24 cellular contexts compared by ENCODE assay signal in the genomic region with DNA sequence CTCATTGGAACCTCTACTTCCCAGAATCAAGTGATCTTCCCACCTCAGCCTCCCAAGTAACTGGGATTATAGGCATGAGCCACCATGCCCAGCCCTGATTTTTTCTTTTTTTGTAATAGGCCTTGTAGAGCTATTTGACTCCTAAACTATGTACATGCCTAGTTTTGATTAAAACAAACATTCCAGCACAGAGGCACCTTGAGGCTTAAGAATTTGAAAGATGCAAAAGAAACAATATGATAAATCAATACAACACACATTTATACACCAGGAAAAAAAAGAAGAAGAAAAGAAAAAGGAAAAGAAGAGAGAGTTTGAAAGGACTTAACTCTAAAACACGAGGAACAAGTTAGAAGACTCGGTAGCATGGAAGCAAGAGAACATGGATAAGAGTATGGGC. TPM values are rescaled to one million over a fixed set of nuclear protein-coding genes. Genes with fewer than 3 reads are reported as not detected.
A peak's percentile ranks its signal among the peaks of the same experiment; 100 is the strongest.
DNase-seq lines count a peak whose midpoint lies in the region; ATAC-seq, FAIRE-seq and TF ChIP-seq lines count a peak whose summit lies in the region.
"Had no signal": no experiment of that assay in that cellular context is flagged by ENCODE, and none has a peak within 500 bp of the region (broad histone marks: within the 10 kb centered on the region; RNA-seq: fewer than 3 reads in every experiment).

No MANE protein-coding gene starts in this region.

- peak; percentile 5 for FAIRE-seq in astrocyte (lab: Jason Lieb, UNC)
- no peak for FAIRE-seq in endothelial cell of umbilical vein (lab: Jason Lieb, UNC)
- FAIRE-seq: A549, GM12891, GM18507, H54 had no signal

- POLR2A ChIA-PET in HCT116 (lab: Charles Lee) (interaction anchor here (1.2 kb wide), 1 partner anchor 12 kb away, joined by 3 read pairs; no protein-coding TSS in a partner anchor), endothelial cell of umbilical vein (lab: Charles Lee) (no interaction called here)

- ATAC-seq in HCT116 (no peak), GM21717 (IDR thresholded peaks at IDR 0.05; ENCODE audit: unreplicated experiment) (no peak)
- ATAC-seq in stimulated activated effector memory CD8-positive, alpha-beta T cell treated with anti-CD3 and anti-CD28 coated beads, Interleukin-12 subunit alpha, Interleukin-12 subunit beta, amount 100 ng/mL, for 72 hours = no peak
- ATAC-seq: A549 had no signal

- dilution Hi-C loops in endothelial cell of umbilical vein (cut with MboI; ENCODE audit: extremely low pct_ligation_motif_present, low sequenced_read_pairs) = no loop called here

- no peaks in the 10 kb centered on the region for H3K27me3 Mint-ChIP-seq in astrocyte (ENCODE audit: low read depth, unreplicated experiment)

- H3K27me3 ChIP-seq in HCT116 (ENCODE audit: insufficient read depth, low read length) (no peaks in the 10 kb centered on the region), astrocyte (ENCODE audit: insufficient read depth, low read length) (no peaks in the 10 kb centered on the region), endothelial cell of umbilical vein (ENCODE audit: control insufficient read depth in 2 of 2, insufficient read depth in 2 of 2, low read length in 2 of 2) (no peaks in the 10 kb centered on the region)

- no peak for TF ChIP-seq CTCF in HCT116 (IDR thresholded peaks at IDR 0.05 in 2 of 3, conservative IDR thresholded peaks at IDR 0.05 in 1 of 3; ENCODE audit: borderline replicate concordance in 1 of 3, insufficient read depth in 1 of 3, low read depth in 2 of 3, low read length in 2 of 3)
- no peak for TF ChIP-seq CTCF in astrocyte (IDR thresholded peaks at IDR 0.05; ENCODE audit: insufficient read depth, low read depth, low read length)
- no peak for TF ChIP-seq CTCF in endothelial cell of umbilical vein (IDR thresholded peaks at IDR 0.05; ENCODE audit: extremely low read depth in 1 of 2, insufficient read depth in 1 of 2, low read depth in 1 of 2, low read length in 2 of 2)

- H3K36me3 ChIP-seq in HCT116 (ENCODE audit: control insufficient read depth in 1 of 2, insufficient read depth in 2 of 2, low read length in 2 of 2) (no peaks in the 10 kb centered on the region), astrocyte (ENCODE audit: insufficient read depth, low read length) (no peaks in the 10 kb centered on the region), endothelial cell of umbilical vein (ENCODE audit: control insufficient read depth in 2 of 2, extremely low read depth in 1 of 2, insufficient read depth in 2 of 2, low read length in 2 of 2) (no peaks in the 10 kb centered on the region)

- no peak for TF ChIP-seq POLR2A in HCT116 (IDR thresholded peaks at IDR 0.05; ENCODE audit: borderline replicate concordance, extremely low read depth, insufficient read depth, insufficient read length)
- no peak for TF ChIP-seq POLR2A in endothelial cell of umbilical vein (IDR thresholded peaks at IDR 0.05; ENCODE audit: low read depth, low read length)

- H3K4me3 ChIP-seq in HCT116 (replicated peaks in 1 of 2; ENCODE audit: low read depth in 1 of 2, low read length in 2 of 2) (no peak overlapping the region), astrocyte (ENCODE audit: insufficient read depth, low read depth, low read length) (no peak overlapping the region), endothelial cell of umbilical vein (replicated peaks in 1 of 3; ENCODE audit: insufficient read depth in 1 of 3, low read depth in 1 of 3, low read length in 3 of 3) (no peak overlapping the region)
- H3K4me3 ChIP-seq: A549, GM23248 had no signal

- H3K4me1 ChIP-seq in HCT116 (ENCODE audit: control insufficient read depth in 1 of 2, insufficient read depth in 2 of 2, low read length in 2 of 2) = peaks cover 11 to 35% of the 10 kb centered on the region in 2 experiments
- H3K4me1 ChIP-seq in astrocyte (ENCODE audit: insufficient read depth, low read length) = peaks cover 12% of the 10 kb centered on the region
- H3K4me1 ChIP-seq in endothelial cell of umbilical vein (ENCODE audit: control insufficient read depth, extremely low read depth, insufficient read depth, low read length) = peaks cover 15% of the 10 kb centered on the region

- no peaks in the 10 kb centered on the region for H3K9me3 ChIP-seq in HCT116 (ENCODE audit: control insufficient read depth in 1 of 2, insufficient read depth in 1 of 2, low read depth in 1 of 2, low read length in 2 of 2)
- H3K9me3 ChIP-seq in astrocyte (ENCODE audit: insufficient read depth, low read depth, low read length) = no peaks in the 10 kb centered on the region
- no peaks in the 10 kb centered on the region for H3K9me3 ChIP-seq in endothelial cell of umbilical vein (replicated peaks; ENCODE audit: control insufficient read depth, insufficient read depth, low read length)
- H3K9me3 ChIP-seq: A549 had no signal

- BruUV-seq in HCT116 (replicated peaks; lab: Mats Ljungman, UMichigan) (no TSS peak), endothelial cell of umbilical vein (replicated peaks; lab: Mats Ljungman, UMichigan) (no TSS peak)

- intact Hi-C loops in HCT116 (cut with micrococcal nuclease) (no loop called here), endothelial cell of umbilical vein (cut with micrococcal nuclease) (no loop called here)

- peak overlapping the region; percentile 41 for H2AFZ ChIP-seq in HCT116 (ENCODE audit: low read depth, low read length, poor library complexity, severe bottlenecking)
- H2AFZ ChIP-seq in astrocyte (ENCODE audit: low read depth, low read length) = no peak overlapping the region
- no peak overlapping the region for H2AFZ ChIP-seq in endothelial cell of umbilical vein (ENCODE audit: low read depth, low read length)
- H2AFZ ChIP-seq: GM23248 had no signal

- H3K9me3 Mint-ChIP-seq in astrocyte (ENCODE audit: unreplicated experiment) = no peaks in the 10 kb centered on the region
- H3K9me3 Mint-ChIP-seq in stimulated activated effector memory CD8-positive, alpha-beta T cell treated with anti-CD3 and anti-CD28 coated beads, Interleukin-12 subunit alpha, Interleukin-12 subunit beta, amount 100 ng/mL, for 72 hours = no peaks in the 10 kb centered on the region
- H3K9me3 Mint-ChIP-seq: CD4-positive, alpha-beta memory T cell had no signal

- CTCF ChIA-PET in HCT116 (lab: Charles Lee) = no interaction called here
- CTCF ChIA-PET in endothelial cell of umbilical vein (lab: Charles Lee) = interaction anchor here (1.8 to 2.4 kb wide), 2 partner anchors 10 to 125 kb away, joined by 6 to 15 read pairs; no protein-coding TSS in a partner anchor

- H3K9me2 ChIP-seq in HCT116 (ENCODE audit: insufficient read depth) = no peaks in the 10 kb centered on the region

- no peaks in the 10 kb centered on the region for H3K36me3 Mint-ChIP-seq in astrocyte (ENCODE audit: low read depth, unreplicated experiment)
- no peaks in the 10 kb centered on the region for H3K36me3 Mint-ChIP-seq in stimulated activated effector memory CD8-positive, alpha-beta T cell treated with anti-CD3 and anti-CD28 coated beads, Interleukin-12 subunit alpha, Interleukin-12 subunit beta, amount 100 ng/mL, for 72 hours
- H3K36me3 Mint-ChIP-seq: CD4-positive, alpha-beta memory T cell had no signal

- H3K9me1 ChIP-seq in endothelial cell of umbilical vein (replicated peaks; ENCODE audit: control insufficient read depth, extremely low read depth, insufficient read depth, low read length) = no peaks in the 10 kb centered on the region

- 0 out of 2 replicates have a peak overlapping the region, but pooled peaks have one; percentile 70 for H3K4me2 ChIP-seq in HCT116 (ENCODE audit: low read length)
- H3K4me2 ChIP-seq in astrocyte (ENCODE audit: low read length) = no peak overlapping the region
- no peak overlapping the region for H3K4me2 ChIP-seq in endothelial cell of umbilical vein (ENCODE audit: insufficient read depth, low read length)
- H3K4me2 ChIP-seq: A549 had no signal

- H3K79me2 ChIP-seq in HCT116 (ENCODE audit: insufficient read depth, low read length) = no peaks in the 10 kb centered on the region
- H3K79me2 ChIP-seq in astrocyte (ENCODE audit: insufficient read depth, low read length) = no peaks in the 10 kb centered on the region
- no peaks in the 10 kb centered on the region for H3K79me2 ChIP-seq in endothelial cell of umbilical vein (ENCODE audit: control insufficient read depth, insufficient read depth, low read length)

- H3K9ac ChIP-seq in HCT116 (ENCODE audit: low read length) (no peak overlapping the region), astrocyte (ENCODE audit: low read length) (no peak overlapping the region), endothelial cell of umbilical vein (replicated peaks; ENCODE audit: extremely low read depth, insufficient read depth, low read length) (no peak overlapping the region)
- H3K9ac ChIP-seq: GM23248 had no signal

- RAD21 ChIA-PET in HCT116 (lab: Charles Lee; ENCODE audit: low non-redundant PET in 1 of 2, low total read pairs in 2 of 2, uncharacterized antibody in 2 of 2, unreplicated experiment in 2 of 2) = no interaction called here

- H4K20me1 ChIP-seq in HCT116 (ENCODE audit: insufficient read depth) (no peaks in the 10 kb centered on the region), astrocyte (ENCODE audit: insufficient read depth, low read length) (no peaks in the 10 kb centered on the region), endothelial cell of umbilical vein (replicated peaks; ENCODE audit: control insufficient read depth, extremely low read depth, insufficient read depth, low read length) (no peaks in the 10 kb centered on the region)

- H3K4me3 Mint-ChIP-seq in astrocyte (ENCODE audit: unreplicated experiment) = no peak overlapping the region
- H3K4me3 Mint-ChIP-seq in stimulated activated effector memory CD8-positive, alpha-beta T cell treated with anti-CD3 and anti-CD28 coated beads, Interleukin-12 subunit alpha, Interleukin-12 subunit beta, amount 100 ng/mL, for 72 hours = no peak overlapping the region
- H3K4me3 Mint-ChIP-seq: CD4-positive, alpha-beta memory T cell had no signal

- DNase-seq in HCT116 (ENCODE audit: low read depth, low spot score) (no peak), astrocyte (ENCODE audit: low read depth) (no peak), endothelial cell of umbilical vein (ENCODE audit: low read depth, low spot score) (no peak), NCI-H82 treated with DMSO at 0.1 percent for 48 hours (lab: John Stamatoyannopoulos, UW; ENCODE audit: unreplicated experiment) (no peak)
- DNase-seq in stimulated activated effector memory CD8-positive, alpha-beta T cell treated with anti-CD3 and anti-CD28 coated beads, Interleukin-12 subunit alpha, Interleukin-12 subunit beta, amount 100 ng/mL, for 72 hours (ENCODE audit: low spot score in 2 of 2) = no peak
- no peak for DNase-seq in central memory CD4-positive, alpha-beta T cell
- DNase-seq: 8988T; ACHN; AML-193; C1 segment of cervical spinal cord; Calu3; CD4-positive, alpha-beta memory T cell; COR-L47; DMS53; DMS79 treated with DMSO at 0.1 percent for 48 hours; GF-D8; GM23248; HCEC 1CT had no signal

- H3K4me1 Mint-ChIP-seq in astrocyte (ENCODE audit: low read depth, unreplicated experiment) = peaks cover 9% of the 10 kb centered on the region
- H3K4me1 Mint-ChIP-seq in stimulated activated effector memory CD8-positive, alpha-beta T cell treated with anti-CD3 and anti-CD28 coated beads, Interleukin-12 subunit alpha, Interleukin-12 subunit beta, amount 100 ng/mL, for 72 hours = no peaks in the 10 kb centered on the region
- H3K4me1 Mint-ChIP-seq: CD4-positive, alpha-beta memory T cell had no signal

- TF ChIP-seq RAD21 in HCT116 (IDR thresholded peaks at IDR 0.05; ENCODE audit: low read depth) = no peak

- H3K27ac Mint-ChIP-seq in astrocyte (ENCODE audit: unreplicated experiment) = no peak overlapping the region
- H3K27ac Mint-ChIP-seq in stimulated activated effector memory CD8-positive, alpha-beta T cell treated with anti-CD3 and anti-CD28 coated beads, Interleukin-12 subunit alpha, Interleukin-12 subunit beta, amount 100 ng/mL, for 72 hours = no peak overlapping the region
- H3K27ac Mint-ChIP-seq: CD4-positive, alpha-beta memory T cell had no signal

- H3K27ac ChIP-seq in HCT116 (ENCODE audit: low read depth, low read length) = no peak overlapping the region
- H3K27ac ChIP-seq in astrocyte (ENCODE audit: low read depth, low read length) = peak overlapping the region; percentile 49
- H3K27ac ChIP-seq in endothelial cell of umbilical vein (ENCODE audit: insufficient read depth, low read depth, low read length) = peak overlapping the region; percentile 77
- H3K27ac ChIP-seq: GM23248 had no signal

RNA-seq across cellular contexts. Expression of a gene that starts 13.9 kb away (rescaled TPM):
- 27.2 TPM for total RNA-seq in HCT116 (2021; ENCODE audit: unreplicated experiment)
- polyA plus RNA-seq in HCT116 (2012) = 18.2 and 20.6 TPM in 2 replicates
- 17.0 and 19.6 TPM in 2 replicates for total RNA-seq in astrocyte
- total RNA-seq in endothelial cell of umbilical vein = 16.7 and 18.2 TPM in 2 replicates
- 17.9 and 20.2 TPM in 2 replicates for polyA plus RNA-seq in endothelial cell of umbilical vein
- 13.6 TPM in 2 replicates for polyA plus RNA-seq in endothelial cell of umbilical vein (2011; cell fraction: cytosol; rRNA removed)
- 36.3 and 45.2 TPM in 2 replicates for polyA plus RNA-seq in endothelial cell of umbilical vein (2011; cell fraction: nucleus; rRNA removed)
- polyA plus RNA-seq in endothelial cell of umbilical vein (2012) = 6.8 and 9.1 TPM in 2 replicates
- 50.2 and 59.0 TPM in 2 replicates for polyA minus RNA-seq in endothelial cell of umbilical vein
- polyA minus RNA-seq in endothelial cell of umbilical vein (2011; cell fraction: cytosol; rRNA and poly(A)+ RNA removed) = 0.92 TPM
- polyA minus RNA-seq in endothelial cell of umbilical vein (2011; cell fraction: nucleus; rRNA and poly(A)+ RNA removed) = 33.4 and 36.9 TPM in 2 replicates
- total RNA-seq: G401 had no signal
